ENCODE assay signal across 20 cellular contexts in genomic region chr4:60344908-60345307, GRCh38.
DNase-seq lines count a peak whose midpoint lies in the region; ATAC-seq, FAIRE-seq and TF ChIP-seq lines count a peak whose summit lies in the region.
"Had no signal": no experiment of that assay in that cellular context is flagged by ENCODE, and none has a peak within 500 bp of the region (broad histone marks: within the 10 kb centered on the region; RNA-seq: fewer than 3 reads in every experiment).

No MANE protein-coding gene starts in this region.

- DNase-seq in heart left ventricle (no peak), cardiac septum (ENCODE audit: low spot score) (no peak), astrocyte of the hippocampus (ENCODE audit: low read depth, low spot score) (peak; percentile 5), left cardiac atrium (no peak), globus pallidus (ENCODE audit: low spot score) (no peak), RCC 7860 (ENCODE audit: low spot score) (no peak), MV-4-11 (lab: John Stamatoyannopoulos, UW) (no peak), GDM1 (lab: John Stamatoyannopoulos, UW) (no peak)
- DNase-seq: Calu3; CD4-positive, alpha-beta memory T cell; Karpas-422; NCI-H1105 treated with DMSO at 0.1 percent for 48 hours; NCI-H1694; NCI-H2081 treated with DMSO at 0.1 percent for 48 hours; NK-92 treated with Interleukin-12 subunit alpha and Interleukin-12 subunit beta, amount 100 ng/mL, for 24 hours; SIG-M5 had no signal

- H3K36me3 ChIP-seq in heart left ventricle: no peaks in the 10 kb centered on the region
- H3K36me3 ChIP-seq: BLaER1 had no signal

- TF ChIP-seq CTCF in heart left ventricle (IDR thresholded peaks at IDR 0.05): no peak

- intact Hi-C loops in heart left ventricle (cut with DNase I) (no loop called here), cardiac septum (cut with DNase I) (no loop called here), left cardiac atrium (cut with DNase I) (no loop called here)

- ATAC-seq in heart left ventricle: peak; percentile 51 to 95 (median 70)
- peak; percentile 65 to 95 for ATAC-seq in left cardiac atrium
- ATAC-seq: A549, SK-N-SH treated with all-trans-retinoic acid at 6 μM for 48 hours had no signal

- no peak for FAIRE-seq in RCC 7860 (lab: Jason Lieb, UNC)
- FAIRE-seq: A549, H1 had no signal

- no peak for TF ChIP-seq POLR2A in heart left ventricle (IDR thresholded peaks at IDR 0.05)

- H3K4me1 ChIP-seq in heart left ventricle: no peaks in the 10 kb centered on the region
- H3K4me1 ChIP-seq: A549, BLaER1 had no signal

- H3K27ac ChIP-seq in heart left ventricle: no peak overlapping the region
- H3K27ac ChIP-seq: A549, BLaER1 had no signal

- H3K4me3 ChIP-seq in heart left ventricle: no peak overlapping the region
- H3K4me3 ChIP-seq: A549, BLaER1 had no signal

- WGBS in heart left ventricle, 4 donors: 41 to 62% (median 46%) methylated on average over 2 of the region's 2 CpGs

- H3K27me3 ChIP-seq in heart left ventricle: no peaks in the 10 kb centered on the region
- H3K27me3 ChIP-seq: BLaER1 had no signal

- no peaks in the 10 kb centered on the region for H3K9me3 ChIP-seq in heart left ventricle
- H3K9me3 ChIP-seq: A549, BLaER1 had no signal
